ENCODE assay signal across 1 cellular context in the genomic region with DNA sequence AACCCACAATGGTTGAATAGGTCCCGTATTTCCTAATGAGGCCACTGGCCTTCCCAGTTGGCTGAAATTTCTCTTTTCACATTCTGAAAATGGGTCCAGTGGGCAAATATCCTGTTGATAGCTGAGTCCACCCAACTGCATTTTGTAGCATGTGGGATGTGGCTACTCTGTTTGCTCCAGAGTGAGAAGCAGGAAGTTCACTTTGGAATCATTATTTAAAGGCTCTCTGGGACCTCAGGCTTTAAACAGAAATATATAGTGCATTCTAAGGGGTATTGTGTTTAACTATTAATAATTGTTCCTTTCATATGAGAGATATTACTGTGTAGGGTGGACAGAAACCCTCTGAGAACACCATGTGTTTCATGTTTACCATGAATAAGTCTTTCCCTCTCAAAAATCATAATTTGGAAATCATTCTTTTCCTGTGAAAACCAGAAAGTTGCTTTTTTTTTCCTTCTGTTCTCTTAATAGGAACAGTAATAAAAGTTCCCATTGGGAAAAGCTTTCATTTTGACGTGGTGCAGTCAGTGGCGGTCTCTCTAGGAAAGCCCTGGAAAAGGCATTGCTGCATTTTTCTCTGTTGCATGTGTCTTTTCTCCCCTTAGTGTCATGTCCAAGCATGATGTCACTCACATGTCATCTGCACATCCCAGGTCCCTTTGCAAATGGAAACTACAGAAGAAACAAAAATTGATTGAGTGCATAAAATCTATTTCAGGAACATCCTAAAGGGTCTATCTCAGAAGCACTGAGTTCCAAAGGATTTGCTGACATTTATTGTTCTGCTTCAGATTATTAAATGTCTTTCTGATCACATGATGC.
TF ChIP-seq lines count a peak whose summit lies in the region.

No MANE protein-coding gene starts in this region.

TF ChIP-seq in WTC11, 78 proteins besides CTCF, POLR2A, EP300 and RAD21 (continued from another document):
- no peak for TF ChIP-seq ELF4 (CRISPR knock-in tag; IDR thresholded peaks at IDR 0.05; ENCODE audit: low read depth)
- TF ChIP-seq FOXJ3 (CRISPR knock-in tag; IDR thresholded peaks at IDR 0.05; ENCODE audit: borderline replicate concordance): no peak
- TF ChIP-seq ZBTB43 (CRISPR knock-in tag; IDR thresholded peaks at IDR 0.05): no peak
